In genomic region chr1:208300084-208300770, GRCh38 we compare ENCODE assay signal across 1 cellular context.
TF ChIP-seq lines count a peak whose summit lies in the region.

No MANE protein-coding gene starts in this region.

TF ChIP-seq in HepG2, 621 proteins besides CTCF, POLR2A, EP300 and RAD21 (continued from another document):
- TF ChIP-seq ZNF333 (CRISPR knock-in tag; IDR thresholded peaks at IDR 0.05; ENCODE audit: borderline replicate concordance) (no peak), TFDP1 (CRISPR knock-in tag; IDR thresholded peaks at IDR 0.05; ENCODE audit: borderline replicate concordance) (no peak), SYNCRIP (IDR thresholded peaks at IDR 0.05; ENCODE audit: insufficient read depth, low read depth, low read length) (no peak), BCLAF1 (IDR thresholded peaks at IDR 0.05) (no peak), IKZF4 (CRISPR knock-in tag; IDR thresholded peaks at IDR 0.05; ENCODE audit: borderline replicate concordance, low read depth, not compliant biosample characterization) (no peak), ZNF329 (CRISPR knock-in tag; IDR thresholded peaks at IDR 0.05; ENCODE audit: low read depth) (no peak)
TF ChIP-seq in HepG2: peak in this region for 0.
